ENCODE assay signal across 16 cellular contexts in genomic region chr5:37323607-37324006, GRCh38.
"Had no signal": no experiment of that assay in that cellular context is flagged by ENCODE, and none has a peak within 500 bp of the region (broad histone marks: within the 10 kb centered on the region; RNA-seq: fewer than 3 reads in every experiment).

No MANE protein-coding gene starts in this region.

- ATAC-seq: gastroesophageal sphincter; left lobe of liver; natural killer cell; right cardiac atrium; stimulated activated memory B cell treated with anti-CD40 and anti-IgM and Interleukin-4, amounts not matched to agents 10 μg/mL and 1 μg/mL and 100 μg/mL, for 72 hours had no signal

- DNase-seq: dermis blood vessel endothelial cell; esophagus squamous epithelium; foreskin fibroblast; glutamatergic neuron; islet precursor cell; mammary epithelial cell; natural killer cell; posterior cingulate gyrus; right cardiac atrium; stimulated activated CD4-positive, alpha-beta T cell treated with anti-CD3 and anti-CD28 coated beads, Interleukin-4, amount 100 ng/mL, for 24 hours; tibial artery; upper lobe of left lung; uterus had no signal
